1 cellular context compared by ENCODE assay signal in the genomic region with DNA sequence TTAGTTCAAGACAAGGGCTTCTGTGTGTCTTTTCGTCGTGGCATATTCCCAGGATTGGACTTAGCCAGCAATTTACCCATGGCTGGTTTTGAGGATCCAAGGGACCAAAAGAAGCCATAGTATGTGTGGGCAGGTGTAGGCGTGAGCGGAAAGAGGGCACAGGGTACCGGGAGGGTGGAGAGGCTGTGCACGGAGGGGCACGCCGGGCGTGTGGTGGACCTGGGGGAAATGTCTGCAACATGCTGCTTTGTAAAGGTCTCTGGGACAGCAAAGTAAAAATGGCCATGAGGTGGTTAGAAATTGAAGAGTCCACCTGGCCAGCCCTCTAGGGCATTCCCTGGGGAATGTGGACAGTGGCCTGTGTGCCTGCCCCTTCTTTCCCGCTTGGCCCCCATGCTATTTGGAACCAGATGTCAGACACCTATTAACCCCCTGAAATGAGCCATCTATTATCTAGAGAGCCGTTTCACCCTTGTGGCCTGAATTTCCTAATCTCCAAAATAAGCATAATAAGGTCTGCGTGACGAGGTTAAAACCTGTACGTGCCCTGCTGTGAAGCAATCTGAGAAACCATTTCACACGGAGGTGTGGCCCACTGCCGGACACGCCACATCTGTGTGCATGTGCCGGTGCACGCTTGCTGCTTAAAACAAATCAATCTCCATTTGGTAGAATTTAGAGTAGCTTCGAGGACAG.
TF ChIP-seq lines count a peak whose summit lies in the region.

No MANE protein-coding gene starts in this region.

TF ChIP-seq in SK-N-SH, 30 proteins besides CTCF, POLR2A, EP300 and RAD21 (continued from another document):
- TF ChIP-seq MEF2A (IDR thresholded peaks at IDR 0.05; ENCODE audit: borderline replicate concordance, low read depth) (no peak), TAF1 (IDR thresholded peaks at IDR 0.05; ENCODE audit: borderline replicate concordance, low read depth, low read length) (no peak), RFX5 (IDR thresholded peaks at IDR 0.05; ENCODE audit: low read length) (no peak), TEAD4 (IDR thresholded peaks at IDR 0.05; ENCODE audit: borderline replicate concordance, insufficient read depth) (no peak), USF2 (IDR thresholded peaks at IDR 0.05; ENCODE audit: borderline replicate concordance, low read depth, low read length) (no peak), IRF3 (IDR thresholded peaks at IDR 0.05; ENCODE audit: low read depth, low read length) (no peak), FOXM1 (IDR thresholded peaks at IDR 0.05; ENCODE audit: low read depth) (no peak), FOXJ3 (CRISPR knock-in tag; IDR thresholded peaks at IDR 0.05) (no peak), FOSL2 (IDR thresholded peaks at IDR 0.05; ENCODE audit: borderline replicate concordance, low read depth) (no peak), CHD2 (IDR thresholded peaks at IDR 0.05; ENCODE audit: low read length, partially characterized antibody) (no peak), RCOR1 (IDR thresholded peaks at IDR 0.05; ENCODE audit: low read length) (no peak)
- TF ChIP-seq, protein P1, sequence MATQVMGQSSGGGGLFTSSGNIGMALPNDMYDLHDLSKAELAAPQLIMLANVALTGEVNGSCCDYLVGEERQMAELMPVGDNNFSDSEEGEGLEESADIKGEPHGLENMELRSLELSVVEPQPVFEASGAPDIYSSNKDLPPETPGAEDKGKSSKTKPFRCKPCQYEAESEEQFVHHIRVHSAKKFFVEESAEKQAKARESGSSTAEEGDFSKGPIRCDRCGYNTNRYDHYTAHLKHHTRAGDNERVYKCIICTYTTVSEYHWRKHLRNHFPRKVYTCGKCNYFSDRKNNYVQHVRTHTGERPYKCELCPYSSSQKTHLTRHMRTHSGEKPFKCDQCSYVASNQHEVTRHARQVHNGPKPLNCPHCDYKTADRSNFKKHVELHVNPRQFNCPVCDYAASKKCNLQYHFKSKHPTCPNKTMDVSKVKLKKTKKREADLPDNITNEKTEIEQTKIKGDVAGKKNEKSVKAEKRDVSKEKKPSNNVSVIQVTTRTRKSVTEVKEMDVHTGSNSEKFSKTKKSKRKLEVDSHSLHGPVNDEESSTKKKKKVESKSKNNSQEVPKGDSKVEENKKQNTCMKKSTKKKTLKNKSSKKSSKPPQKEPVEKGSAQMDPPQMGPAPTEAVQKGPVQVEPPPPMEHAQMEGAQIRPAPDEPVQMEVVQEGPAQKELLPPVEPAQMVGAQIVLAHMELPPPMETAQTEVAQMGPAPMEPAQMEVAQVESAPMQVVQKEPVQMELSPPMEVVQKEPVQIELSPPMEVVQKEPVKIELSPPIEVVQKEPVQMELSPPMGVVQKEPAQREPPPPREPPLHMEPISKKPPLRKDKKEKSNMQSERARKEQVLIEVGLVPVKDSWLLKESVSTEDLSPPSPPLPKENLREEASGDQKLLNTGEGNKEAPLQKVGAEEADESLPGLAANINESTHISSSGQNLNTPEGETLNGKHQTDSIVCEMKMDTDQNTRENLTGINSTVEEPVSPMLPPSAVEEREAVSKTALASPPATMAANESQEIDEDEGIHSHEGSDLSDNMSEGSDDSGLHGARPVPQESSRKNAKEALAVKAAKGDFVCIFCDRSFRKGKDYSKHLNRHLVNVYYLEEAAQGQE (IDR thresholded peaks at IDR 0.05; ENCODE audit: low read depth, low read length) = no peak
